6 cellular contexts compared by ENCODE assay signal in the genomic region with DNA sequence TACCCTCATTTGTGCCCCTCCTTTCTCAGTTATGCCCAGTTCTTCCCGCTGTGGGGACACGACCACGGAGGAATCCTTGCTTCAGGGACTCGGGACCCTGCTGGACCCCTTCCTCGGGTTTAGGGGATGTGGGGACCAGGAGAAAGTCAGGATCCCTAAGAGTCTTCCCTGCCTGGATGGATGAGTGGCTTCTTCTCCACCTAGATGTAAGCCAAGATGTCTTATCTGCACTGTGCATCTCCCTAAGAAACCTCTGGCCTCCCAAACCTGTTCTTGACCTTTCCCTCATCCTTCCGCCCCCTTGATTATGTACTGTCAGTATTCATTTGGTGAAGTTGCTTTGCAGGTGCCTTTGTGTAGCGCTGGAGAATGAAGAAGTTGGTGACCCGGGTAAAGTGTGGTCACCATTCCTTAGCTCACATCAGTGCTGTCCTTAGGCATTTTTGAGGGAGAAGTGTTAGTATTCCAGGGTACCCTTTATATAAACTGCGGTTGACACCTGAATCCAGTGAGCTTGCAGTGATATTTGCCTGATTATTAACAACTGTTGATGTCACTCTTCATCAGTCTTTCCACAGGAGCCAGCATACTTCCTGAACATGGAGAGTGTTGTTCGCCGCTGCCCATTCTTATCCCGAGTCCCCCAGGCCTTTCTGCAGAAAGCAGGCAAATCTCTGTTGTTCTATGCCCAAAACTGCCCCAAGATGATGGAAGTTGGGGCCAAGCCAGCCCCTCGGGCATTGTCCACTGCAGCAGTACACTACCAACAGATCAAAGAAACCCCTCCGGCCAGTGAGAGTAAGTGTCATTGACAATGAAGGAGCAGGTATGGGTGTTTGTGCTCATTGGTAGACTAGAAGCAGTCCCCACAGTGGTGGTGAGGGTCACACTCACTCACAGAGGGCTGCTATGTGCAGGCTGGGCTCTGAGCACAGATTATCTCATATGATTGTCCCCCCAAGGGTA. TPM values are rescaled to one million over a fixed set of nuclear protein-coding genes. Genes with fewer than 3 reads are reported as not detected.
DNase-seq lines count a peak whose midpoint lies in the region; ATAC-seq and TF ChIP-seq lines count a peak whose summit lies in the region.

No MANE protein-coding gene starts in this region.

- H3K9me3 ChIP-seq in HUES48 (ENCODE audit: control insufficient read depth, insufficient read depth, low read length), result no peaks in the 10 kb centered on the region
- H3K9me3 ChIP-seq in osteoblast (ENCODE audit: low read depth, low read length), result no peaks in the 10 kb centered on the region

- peaks cover 19% of the 10 kb centered on the region for H3K79me2 ChIP-seq in osteoblast (ENCODE audit: insufficient read depth, low read length)

- H3K36me3 ChIP-seq in HUES48 (ENCODE audit: control insufficient read depth, insufficient read depth, low read length), result peaks cover 48% of the 10 kb centered on the region
- peaks cover 39% of the 10 kb centered on the region for H3K36me3 ChIP-seq in osteoblast (ENCODE audit: insufficient read depth, low read length)

- peak overlapping the region; percentile 98 for H3K4me3 Mint-ChIP-seq in central memory CD8-positive, alpha-beta T cell

- peak overlapping the region; percentile 99 for H3K27ac Mint-ChIP-seq in central memory CD8-positive, alpha-beta T cell (ENCODE audit: low read depth)

- peaks cover 11% of the 10 kb centered on the region for H4K20me1 ChIP-seq in osteoblast (ENCODE audit: insufficient read depth, low read length)

- no peak for ATAC-seq in central memory CD8-positive, alpha-beta T cell (replicated peaks; ENCODE audit: extremely low read depth, poor library complexity, severe bottlenecking)
- no peak for ATAC-seq in HG03469 (IDR thresholded peaks at IDR 0.05; ENCODE audit: unreplicated experiment)

- TF ChIP-seq CTCF in osteoblast (IDR thresholded peaks at IDR 0.05; ENCODE audit: extremely low read depth, low read depth, low read length), result no peak

- peak overlapping the region; percentile 81 for H3K4me3 ChIP-seq in HUES48 (ENCODE audit: low read depth, low read length)
- peak overlapping the region; percentile 84 for H3K4me3 ChIP-seq in osteoblast (ENCODE audit: insufficient read depth, low read length)

- peak overlapping the region; percentile 86 for H3K4me2 ChIP-seq in osteoblast (ENCODE audit: insufficient read depth, low read length)

- peaks cover 38% of the 10 kb centered on the region for H3K36me3 Mint-ChIP-seq in central memory CD8-positive, alpha-beta T cell (ENCODE audit: insufficient read depth)

- H3K4me1 Mint-ChIP-seq in central memory CD8-positive, alpha-beta T cell, result peaks cover 37% of the 10 kb centered on the region

- no peaks in the 10 kb centered on the region for H3K27me3 Mint-ChIP-seq in central memory CD8-positive, alpha-beta T cell

- H3K27ac ChIP-seq in HUES48 (ENCODE audit: low read depth, low read length), result no peak overlapping the region
- H3K27ac ChIP-seq in osteoblast (ENCODE audit: low read depth, low read length), result peak overlapping the region; percentile 49

- H3K27me3 ChIP-seq in HUES48 (ENCODE audit: control insufficient read depth, insufficient read depth, low read length) (no peaks in the 10 kb centered on the region), osteoblast (ENCODE audit: insufficient read depth, low read length) (no peaks in the 10 kb centered on the region)

- DNase-seq in central memory CD8-positive, alpha-beta T cell (ENCODE audit: low spot score in 2 of 2), result no peak
- DNase-seq in osteoblast (ENCODE audit: insufficient read length, low spot score, missing footprints) (no peak), OCI-M2 (lab: John Stamatoyannopoulos, UW; ENCODE audit: unreplicated experiment) (no peak)
- no peak for DNase-seq in activated CD4-positive, CD25-positive, alpha-beta regulatory T cell (lab: John Stamatoyannopoulos, UW)

- peak overlapping the region; percentile 74 for H2AFZ ChIP-seq in osteoblast (ENCODE audit: low read length)

- H3K4me1 ChIP-seq in HUES48 (ENCODE audit: control insufficient read depth, insufficient read depth, low read length) (peaks cover 10% of the 10 kb centered on the region), osteoblast (ENCODE audit: insufficient read depth, low read length) (peaks cover 25% of the 10 kb centered on the region)

- no peaks in the 10 kb centered on the region for H3K9me3 Mint-ChIP-seq in central memory CD8-positive, alpha-beta T cell

- peak overlapping the region; percentile 38 for H3K9ac ChIP-seq in HUES48 (ENCODE audit: low read depth, low read length)

RNA-seq across cellular contexts. Expression of a gene that starts 1.0 kb away (rescaled TPM):
- total RNA-seq in osteoblast, result 35.4 and 39.1 TPM in 2 replicates

RNA-seq across cellular contexts. Expression of a gene that starts 26.5 kb away (rescaled TPM):
- not detected in 2 replicates for total RNA-seq in osteoblast

RNA-seq across cellular contexts. Expression of a gene that starts 40.0 kb away (rescaled TPM):
- 115 and 138 TPM in 2 replicates for total RNA-seq in osteoblast

RNA-seq across cellular contexts. Expression of a gene that starts 44.7 kb away (rescaled TPM):
- 1.8 and 3.2 TPM in 2 replicates for total RNA-seq in osteoblast

RNA-seq across cellular contexts. Expression of a gene that starts 46.6 kb away (rescaled TPM):
- 23.9 and 28.2 TPM in 2 replicates for total RNA-seq in osteoblast
